In genomic region chr17:72502111-72502939, GRCh38 we compare ENCODE assay signal across 1 cellular context.
TF ChIP-seq lines count a peak whose summit lies in the region.

No MANE protein-coding gene starts in this region.

TF ChIP-seq in HepG2, 621 proteins besides CTCF, POLR2A, EP300 and RAD21 (continued from another document and continues in another):
- TF ChIP-seq ZSCAN20 (CRISPR knock-in tag; IDR thresholded peaks at IDR 0.05; ENCODE audit: borderline replicate concordance) (no peak), ZNF839 (CRISPR knock-in tag; IDR thresholded peaks at IDR 0.05; ENCODE audit: borderline replicate concordance) (0 out of 2 replicates have a peak, but pooled peaks have one; percentile 1), BRD4 (CRISPR knock-in tag; IDR thresholded peaks at IDR 0.05) (peak; percentile 93), HES4 (CRISPR knock-in tag; IDR thresholded peaks at IDR 0.05; ENCODE audit: borderline replicate concordance) (no peak), ZBTB46 (CRISPR knock-in tag; IDR thresholded peaks at IDR 0.05; ENCODE audit: borderline replicate concordance) (no peak), SP2 (CRISPR knock-in tag; IDR thresholded peaks at IDR 0.05) (no peak), ZNF280B (CRISPR knock-in tag; IDR thresholded peaks at IDR 0.05; ENCODE audit: borderline replicate concordance) (no peak), SRSF1 (optimal IDR thresholded peaks at IDR 0.05; ENCODE audit: low read depth, low read length) (no peak), HMGXB3 (CRISPR knock-in tag; IDR thresholded peaks at IDR 0.05; ENCODE audit: borderline replicate concordance) (peak; percentile 3; the same call in 1 of the 2 replicates), ZNF331 (CRISPR knock-in tag; IDR thresholded peaks at IDR 0.05) (peak; percentile 51; the same call in 1 of the 2 replicates), POLR2AphosphoS5 (IDR thresholded peaks at IDR 0.05; ENCODE audit: low read depth, low read length) (peak; percentile 32), HOMEZ (CRISPR knock-in tag; IDR thresholded peaks at IDR 0.05; ENCODE audit: low read depth) (no peak), NR1H2 (CRISPR knock-in tag; IDR thresholded peaks at IDR 0.05; ENCODE audit: borderline replicate concordance, low read depth) (peak; percentile 60; the same call in 1 of the 2 replicates), RNF219 (CRISPR knock-in tag; IDR thresholded peaks at IDR 0.05) (peak; percentile 95), BCL6 (CRISPR knock-in tag; IDR thresholded peaks at IDR 0.05) (peak; percentile 86), ELF3 (CRISPR knock-in tag; IDR thresholded peaks at IDR 0.05) (peak; percentile 65), NR2F6 (IDR thresholded peaks at IDR 0.05) (peak; percentile 70), NR2F6 (CRISPR knock-in tag; IDR thresholded peaks at IDR 0.05) (peak; percentile 75; the same call in 1 of the 2 replicates), FOXJ3 (CRISPR knock-in tag; IDR thresholded peaks at IDR 0.05; ENCODE audit: borderline replicate concordance) (peak; percentile 77), ZFP62 (CRISPR knock-in tag; IDR thresholded peaks at IDR 0.05) (no peak), EHMT2 (IDR thresholded peaks at IDR 0.05; ENCODE audit: borderline replicate concordance, low read depth, low read length) (0 out of 2 replicates have a peak, but pooled peaks have one; percentile 16), MIXL1 (CRISPR knock-in tag; IDR thresholded peaks at IDR 0.05) (no peak; the same call in 1 of the 2 replicates), MTF2 (CRISPR knock-in tag; IDR thresholded peaks at IDR 0.05; ENCODE audit: borderline replicate concordance) (no peak; the same call in 1 of the 2 replicates), ZNF256 (CRISPR knock-in tag; conservative IDR thresholded peaks at IDR 0.05) (peak; percentile 74; the same call in 1 of the 2 replicates), ZNF513 (CRISPR knock-in tag; conservative IDR thresholded peaks at IDR 0.05) (no peak), ZNF746 (CRISPR knock-in tag; IDR thresholded peaks at IDR 0.05) (peak; percentile 75), ZNF713 (CRISPR knock-in tag; IDR thresholded peaks at IDR 0.05) (0 out of 2 replicates have a peak, but pooled peaks have one; percentile 67), ZFP36L1 (CRISPR knock-in tag; IDR thresholded peaks at IDR 0.05) (no peak), ZFP41 (CRISPR knock-in tag; IDR thresholded peaks at IDR 0.05; ENCODE audit: borderline replicate concordance) (peak; percentile 78; the same call in 1 of the 2 replicates), ZNF850 (CRISPR knock-in tag; conservative IDR thresholded peaks at IDR 0.05) (no peak), THAP9 (CRISPR knock-in tag; IDR thresholded peaks at IDR 0.05; ENCODE audit: borderline replicate concordance) (peak; percentile 15; the same call in 1 of the 2 replicates), FOXC1 (CRISPR knock-in tag; IDR thresholded peaks at IDR 0.05; ENCODE audit: borderline replicate concordance) (0 out of 2 replicates have a peak, but pooled peaks have one; percentile 29), ZNF766 (CRISPR knock-in tag; IDR thresholded peaks at IDR 0.05; ENCODE audit: borderline replicate concordance) (0 out of 2 replicates have a peak, but pooled peaks have one; percentile 42), NFKBIZ (CRISPR knock-in tag; IDR thresholded peaks at IDR 0.05) (no peak), ZNF44 (CRISPR knock-in tag; IDR thresholded peaks at IDR 0.05) (peak; percentile 50; the same call in 1 of the 2 replicates), TP53 (CRISPR knock-in tag; conservative IDR thresholded peaks at IDR 0.05) (no peak), BORCS8-MEF2B (CRISPR knock-in tag; IDR thresholded peaks at IDR 0.05) (peak; percentile 79; the same call in 1 of the 2 replicates), ZNF672 (CRISPR knock-in tag; IDR thresholded peaks at IDR 0.05) (no peak), TEAD2 (CRISPR knock-in tag; IDR thresholded peaks at IDR 0.05) (no peak), TEF (CRISPR knock-in tag; IDR thresholded peaks at IDR 0.05) (no peak), ATF6 (CRISPR knock-in tag; conservative IDR thresholded peaks at IDR 0.05) (no peak), ZNF34 (CRISPR knock-in tag; IDR thresholded peaks at IDR 0.05; ENCODE audit: borderline replicate concordance) (no peak; the same call in 1 of the 2 replicates)
